In the genomic region with DNA sequence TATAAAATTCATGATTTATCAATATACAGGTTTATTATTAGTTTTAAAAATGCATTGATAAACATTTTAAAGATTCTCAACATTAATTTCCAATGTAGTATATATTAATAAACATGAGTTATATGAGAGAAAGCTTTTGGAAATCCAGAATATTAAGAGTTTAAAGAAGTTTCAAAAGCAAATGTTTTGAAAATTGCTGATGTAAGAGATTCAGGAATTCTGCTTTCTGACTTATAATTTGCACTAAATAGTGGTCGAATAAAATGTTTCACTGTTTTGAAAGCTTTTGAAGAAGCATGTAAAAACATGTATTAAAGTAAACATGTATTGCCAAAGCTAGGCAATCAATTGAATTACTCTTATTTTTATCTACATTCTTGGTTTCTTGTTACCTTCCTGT, we compare ENCODE assay signal across 36 cellular contexts.
"Had no signal": no experiment of that assay in that cellular context is flagged by ENCODE, and none has a peak within 500 bp of the region (broad histone marks: within the 10 kb centered on the region; RNA-seq: fewer than 3 reads in every experiment).

No MANE protein-coding gene starts in this region.

- H3K27me3 ChIP-seq: ascending aorta, body of pancreas, brain microvascular endothelial cell, breast epithelium had no signal

- FAIRE-seq: TTC549 had no signal

- ATAC-seq: activated CD4-positive, alpha-beta T cell treated with anti-CD3 and anti-CD28 coated beads for 36 hours; activated CD8-positive, alpha-beta memory T cell treated with anti-CD3 and anti-CD28 coated beads, Interleukin-2, amount 10 ng/mL, durations not matched to agents 7 days and 5 days; activated CD8-positive, alpha-beta T cell treated with anti-CD3 and anti-CD28 coated beads, Interleukin-2, amount 10 ng/mL, durations not matched to agents 7 days and 5 days; activated naive CD8-positive, alpha-beta T cell treated with anti-CD3 and anti-CD28 coated beads, Interleukin-2, amount 50 U/mL, for 24 hours; body of pancreas had no signal

- H3K27me3 Mint-ChIP-seq: activated B cell treated with CpG ODN at 0.5 μM for 24 hours; activated CD4-positive, alpha-beta memory T cell treated with anti-CD3 and anti-CD28 coated beads, Interleukin-2, amount 10 ng/mL, durations not matched to agents 7 days and 5 days; activated CD4-positive, alpha-beta T cell treated with anti-CD3 and anti-CD28 coated beads for 36 hours; activated CD4-positive, alpha-beta T cell treated with anti-CD3 and anti-CD28 coated beads, Interleukin-2, amount 10 ng/mL, durations not matched to agents 7 days and 5 days; activated CD8-positive, alpha-beta memory T cell treated with anti-CD3 and anti-CD28 coated beads, Interleukin-2, amount 10 ng/mL, durations not matched to agents 7 days and 5 days; activated naive CD4-positive, alpha-beta T cell treated with anti-CD3 and anti-CD28 coated beads, Interleukin-2, amount 10 ng/mL, durations not matched to agents 7 days and 5 days; activated naive CD4-positive, alpha-beta T cell treated with anti-CD3 and anti-CD28 coated beads, Interleukin-2, amount 50 U/mL, for 24 hours; activated naive CD8-positive, alpha-beta T cell; activated naive CD8-positive, alpha-beta T cell treated with anti-CD3 and anti-CD28 coated beads, Interleukin-2, amount 10 ng/mL, durations not matched to agents 7 days and 5 days; activated naive CD8-positive, alpha-beta T cell treated with anti-CD3 and anti-CD28 coated beads, Interleukin-2, amount 50 U/mL, for 24 hours had no signal

- H3K4me1 Mint-ChIP-seq: activated B cell treated with CpG ODN at 0.5 μM for 24 hours; activated CD4-positive, alpha-beta memory T cell treated with anti-CD3 and anti-CD28 coated beads, Interleukin-2, amount 10 ng/mL, durations not matched to agents 7 days and 5 days; activated CD4-positive, alpha-beta T cell treated with anti-CD3 and anti-CD28 coated beads for 36 hours; activated CD4-positive, alpha-beta T cell treated with anti-CD3 and anti-CD28 coated beads, Interleukin-2, amount 10 ng/mL, durations not matched to agents 7 days and 5 days; activated CD8-positive, alpha-beta memory T cell treated with anti-CD3 and anti-CD28 coated beads, Interleukin-2, amount 10 ng/mL, durations not matched to agents 7 days and 5 days; activated naive CD4-positive, alpha-beta T cell treated with anti-CD3 and anti-CD28 coated beads, Interleukin-2, amount 10 ng/mL, durations not matched to agents 7 days and 5 days; activated naive CD4-positive, alpha-beta T cell treated with anti-CD3 and anti-CD28 coated beads, Interleukin-2, amount 50 U/mL, for 24 hours; activated naive CD8-positive, alpha-beta T cell treated with anti-CD3 and anti-CD28 coated beads, Interleukin-2, amount 10 ng/mL, durations not matched to agents 7 days and 5 days; activated naive CD8-positive, alpha-beta T cell treated with anti-CD3 and anti-CD28 coated beads, Interleukin-2, amount 50 U/mL, for 24 hours had no signal

- H3K27ac ChIP-seq: ascending aorta, body of pancreas, brain microvascular endothelial cell, breast epithelium, VCaP had no signal

- H3K9me3 ChIP-seq: ascending aorta, body of pancreas had no signal

- H3K4me1 ChIP-seq: ascending aorta, body of pancreas, breast epithelium had no signal

- H3K36me3 ChIP-seq: ascending aorta, brain microvascular endothelial cell, breast epithelium had no signal

- DNase-seq: activated B cell treated with CpG ODN at 0.5 μM for 24 hours; activated CD4-positive, alpha-beta memory T cell treated with anti-CD3 and anti-CD28 coated beads, Interleukin-2, amount 10 ng/mL, durations not matched to agents 7 days and 5 days; activated CD4-positive, alpha-beta T cell treated with anti-CD3 and anti-CD28 coated beads for 1 hour; activated CD4-positive, alpha-beta T cell treated with anti-CD3 and anti-CD28 coated beads for 36 hours; activated CD4-positive, alpha-beta T cell treated with anti-CD3 and anti-CD28 coated beads for 48 hours; activated CD4-positive, alpha-beta T cell treated with anti-CD3 and anti-CD28 coated beads, Interleukin-2, amount 10 ng/mL, durations not matched to agents 7 days and 5 days; activated CD4-positive, alpha-beta T cell treated with anti-CD3 and anti-CD28 coated beads, Interleukin-2, amount 50 U/mL, for 48 hours; activated CD8-positive, alpha-beta memory T cell treated with anti-CD3 and anti-CD28 coated beads for 24 hours; activated CD8-positive, alpha-beta memory T cell treated with anti-CD3 and anti-CD28 coated beads, Interleukin-2, amount 10 ng/mL, durations not matched to agents 7 days and 5 days; activated CD8-positive, alpha-beta memory T cell treated with anti-CD3 and anti-CD28 coated beads, Interleukin-2, amount 50 U/mL, for 48 hours; activated CD8-positive, alpha-beta T cell treated with anti-CD3 and anti-CD28 coated beads, Interleukin-2, amount 10 ng/mL, durations not matched to agents 7 days and 5 days; activated effector memory CD4-positive, alpha-beta T cell treated with Interleukin-2 at 50 U/mL for 16 hours; activated gamma-delta T cell; activated naive CD4-positive, alpha-beta T cell treated with anti-CD3 and anti-CD28 coated beads, Interleukin-2, amount 10 ng/mL, durations not matched to agents 7 days and 5 days; activated naive CD4-positive, alpha-beta T cell treated with Interleukin-2 at 50 U/mL for 16 hours; activated naive CD8-positive, alpha-beta T cell treated with anti-CD3 and anti-CD28 coated beads, Interleukin-2, amount 10 ng/mL, durations not matched to agents 7 days and 5 days; activated naive CD8-positive, alpha-beta T cell treated with anti-CD3 and anti-CD28 coated beads, Interleukin-2, amount 50 U/mL, for 24 hours; activated T-cell treated with anti-CD3 and anti-CD28 coated beads, Interleukin-2, amount 50 U/mL, for 24 hours; activated T-cell treated with anti-CD3 and anti-CD28 coated beads, Interleukin-2, amount 50 U/mL, for 48 hours; amygdala; anterior cingulate cortex; body of pancreas; brain microvascular endothelial cell; central memory CD4-positive, alpha-beta T cell; T-helper 1 cell; T-helper 2 cell; T-helper 9 cell had no signal

- H3K27ac Mint-ChIP-seq: activated B cell treated with CpG ODN at 0.5 μM for 24 hours; activated CD4-positive, alpha-beta memory T cell treated with anti-CD3 and anti-CD28 coated beads, Interleukin-2, amount 10 ng/mL, durations not matched to agents 7 days and 5 days; activated CD4-positive, alpha-beta T cell treated with anti-CD3 and anti-CD28 coated beads for 36 hours; activated CD4-positive, alpha-beta T cell treated with anti-CD3 and anti-CD28 coated beads, Interleukin-2, amount 10 ng/mL, durations not matched to agents 7 days and 5 days; activated CD8-positive, alpha-beta memory T cell treated with anti-CD3 and anti-CD28 coated beads, Interleukin-2, amount 10 ng/mL, durations not matched to agents 7 days and 5 days; activated CD8-positive, alpha-beta T cell treated with anti-CD3 and anti-CD28 coated beads, Interleukin-2, amount 10 ng/mL, durations not matched to agents 7 days and 5 days; activated naive CD4-positive, alpha-beta T cell treated with anti-CD3 and anti-CD28 coated beads, Interleukin-2, amount 10 ng/mL, durations not matched to agents 7 days and 5 days; activated naive CD4-positive, alpha-beta T cell treated with anti-CD3 and anti-CD28 coated beads, Interleukin-2, amount 50 U/mL, for 24 hours; activated naive CD8-positive, alpha-beta T cell; activated naive CD8-positive, alpha-beta T cell treated with anti-CD3 and anti-CD28 coated beads, Interleukin-2, amount 10 ng/mL, durations not matched to agents 7 days and 5 days; activated naive CD8-positive, alpha-beta T cell treated with anti-CD3 and anti-CD28 coated beads, Interleukin-2, amount 50 U/mL, for 24 hours; activated T-cell treated with anti-CD3 and anti-CD28 coated beads, Interleukin-2, amount 50 U/mL, for 24 hours; activated T-helper 2 cell treated with anti-CD3 and anti-CD28 coated beads, Interferon-gamma antibody, Interleukin-2, Interleukin-4, amounts not matched to agents 10 μg/mL and 5 μg/mL and 100 μg/mL, durations not matched to agents 14 hours and 24 hours and 36 hours; T-helper 1 cell treated with Interleukin-12 subunit alpha and Interleukin-12 subunit beta and Interleukin-4 antibody, amounts not matched to agents 30 μg/mL and 1 μg/mL, for 36 hours; T-helper 2 cell treated with Interferon-gamma antibody and Interleukin-4, amounts not matched to agents 5 μg/mL and 100 μg/mL, for 36 hours had no signal

- H3K36me3 Mint-ChIP-seq: activated CD8-positive, alpha-beta memory T cell treated with anti-CD3 and anti-CD28 coated beads, Interleukin-2, amount 10 ng/mL, durations not matched to agents 7 days and 5 days; activated naive CD4-positive, alpha-beta T cell treated with anti-CD3 and anti-CD28 coated beads, Interleukin-2, amount 10 ng/mL, durations not matched to agents 7 days and 5 days; activated naive CD4-positive, alpha-beta T cell treated with anti-CD3 and anti-CD28 coated beads, Interleukin-2, amount 50 U/mL, for 24 hours; activated naive CD8-positive, alpha-beta T cell; activated naive CD8-positive, alpha-beta T cell treated with anti-CD3 and anti-CD28 coated beads, Interleukin-2, amount 10 ng/mL, durations not matched to agents 7 days and 5 days had no signal

- H3K4me3 ChIP-seq: ascending aorta, body of pancreas, breast epithelium had no signal

- H3K9me3 Mint-ChIP-seq: activated B cell treated with CpG ODN at 0.5 μM for 24 hours; activated naive CD4-positive, alpha-beta T cell treated with anti-CD3 and anti-CD28 coated beads, Interleukin-2, amount 10 ng/mL, durations not matched to agents 7 days and 5 days; activated naive CD4-positive, alpha-beta T cell treated with anti-CD3 and anti-CD28 coated beads, Interleukin-2, amount 50 U/mL, for 24 hours; activated naive CD8-positive, alpha-beta T cell treated with anti-CD3 and anti-CD28 coated beads, Interleukin-2, amount 10 ng/mL, durations not matched to agents 7 days and 5 days; activated naive CD8-positive, alpha-beta T cell treated with anti-CD3 and anti-CD28 coated beads, Interleukin-2, amount 50 U/mL, for 24 hours; activated T-cell treated with anti-CD3 and anti-CD28 coated beads, Interleukin-2, amount 50 U/mL, for 24 hours had no signal

- H3K4me3 Mint-ChIP-seq: activated B cell treated with CpG ODN at 0.5 μM for 24 hours; activated CD4-positive, alpha-beta memory T cell treated with anti-CD3 and anti-CD28 coated beads, Interleukin-2, amount 10 ng/mL, durations not matched to agents 7 days and 5 days; activated CD4-positive, alpha-beta T cell treated with anti-CD3 and anti-CD28 coated beads for 36 hours; activated CD4-positive, alpha-beta T cell treated with anti-CD3 and anti-CD28 coated beads, Interleukin-2, amount 10 ng/mL, durations not matched to agents 7 days and 5 days; activated CD8-positive, alpha-beta memory T cell treated with anti-CD3 and anti-CD28 coated beads, Interleukin-2, amount 10 ng/mL, durations not matched to agents 7 days and 5 days; activated CD8-positive, alpha-beta T cell treated with anti-CD3 and anti-CD28 coated beads, Interleukin-2, amount 10 ng/mL, durations not matched to agents 7 days and 5 days; activated naive CD4-positive, alpha-beta T cell treated with anti-CD3 and anti-CD28 coated beads, Interleukin-2, amount 10 ng/mL, durations not matched to agents 7 days and 5 days; activated naive CD4-positive, alpha-beta T cell treated with anti-CD3 and anti-CD28 coated beads, Interleukin-2, amount 50 U/mL, for 24 hours; activated naive CD8-positive, alpha-beta T cell; activated naive CD8-positive, alpha-beta T cell treated with anti-CD3 and anti-CD28 coated beads, Interleukin-2, amount 10 ng/mL, durations not matched to agents 7 days and 5 days; activated naive CD8-positive, alpha-beta T cell treated with anti-CD3 and anti-CD28 coated beads, Interleukin-2, amount 50 U/mL, for 24 hours; activated T-cell treated with anti-CD3 and anti-CD28 coated beads, Interleukin-2, amount 50 U/mL, for 24 hours; T-helper 1 cell treated with Interleukin-12 subunit alpha and Interleukin-12 subunit beta and Interleukin-4 antibody, amounts not matched to agents 30 μg/mL and 1 μg/mL, for 36 hours; T-helper 2 cell treated with Interferon-gamma antibody and Interleukin-4, amounts not matched to agents 5 μg/mL and 100 μg/mL, for 36 hours had no signal
